ENCODE assay signal across 11 cellular contexts in the genomic region with DNA sequence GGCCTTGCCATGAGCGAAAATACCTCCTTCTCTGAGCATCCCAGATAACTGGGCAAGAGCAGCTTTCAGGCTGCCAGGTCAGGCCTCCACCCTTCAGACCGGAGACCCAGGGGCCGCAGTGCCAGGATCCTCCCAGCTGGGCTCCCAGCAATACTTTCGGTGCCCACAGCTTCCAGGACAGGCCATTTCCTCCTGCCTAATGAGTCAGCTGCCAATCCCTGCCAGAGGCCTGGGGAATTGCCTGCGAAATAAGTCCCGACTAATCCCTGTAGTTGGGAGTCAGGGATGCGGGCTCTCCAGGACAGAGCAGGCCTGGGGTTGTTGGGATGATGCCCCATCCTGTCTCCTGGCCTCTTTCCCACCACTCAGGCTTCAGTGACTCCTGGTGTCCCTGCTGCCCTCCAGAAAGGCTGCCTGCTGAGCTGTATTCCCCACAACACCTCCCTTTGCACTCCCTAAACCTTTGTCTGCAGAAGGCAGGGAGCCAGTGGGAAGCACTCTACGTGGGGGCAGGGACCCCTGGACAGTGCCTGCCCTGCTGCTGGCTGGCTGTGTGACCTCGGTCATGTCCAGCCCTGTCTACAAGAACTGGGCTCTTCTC.
DNase-seq lines count a peak whose midpoint lies in the region; ATAC-seq and TF ChIP-seq lines count a peak whose summit lies in the region.
"Had no signal": no experiment of that assay in that cellular context is flagged by ENCODE, and none has a peak within 500 bp of the region (broad histone marks: within the 10 kb centered on the region; RNA-seq: fewer than 3 reads in every experiment).

No MANE protein-coding gene starts in this region.

- H3K36me3 Mint-ChIP-seq in naive thymus-derived CD8-positive, alpha-beta T cell: no peaks in the 10 kb centered on the region

- no peak for TF ChIP-seq CTCF in mammary epithelial cell (conservative IDR thresholded peaks at IDR 0.05 in 1 of 2, IDR thresholded peaks at IDR 0.05 in 1 of 2; ENCODE audit: extremely low read depth in 1 of 2, insufficient read depth in 1 of 2, low read depth in 1 of 2, low read length in 2 of 2)

- peaks cover 0 to 4% (median 0%) of the 10 kb centered on the region in 5 donors for H3K27me3 Mint-ChIP-seq in naive thymus-derived CD8-positive, alpha-beta T cell

- H2AFZ ChIP-seq in mammary epithelial cell (ENCODE audit: low read depth, low read length): peak overlapping the region; percentile 81
- H2AFZ ChIP-seq: parathyroid adenoma had no signal

- no peaks in the 10 kb centered on the region for H4K20me1 ChIP-seq in mammary epithelial cell (ENCODE audit: insufficient read depth, low read length)

- in situ Hi-C loops in mammary epithelial cell (cut with MboI; ENCODE audit: low sequenced_read_pairs in 2 of 2): no loop called here

- H3K4me1 ChIP-seq in mammary epithelial cell (ENCODE audit: insufficient read depth, low read length): peaks cover 20% of the 10 kb centered on the region
- H3K4me1 ChIP-seq in aorta (ENCODE audit: control insufficient read depth in 1 of 2, insufficient read depth in 2 of 2, low read length in 2 of 2): no peaks in the 10 kb centered on the region
- H3K4me1 ChIP-seq: parathyroid adenoma had no signal

- H3K9ac ChIP-seq in mammary epithelial cell (ENCODE audit: insufficient read depth, low read length): no peak overlapping the region
- H3K9ac ChIP-seq: parathyroid adenoma had no signal

- H3K9me3 ChIP-seq in mammary epithelial cell (replicated peaks; ENCODE audit: insufficient read depth, low read length) (no peaks in the 10 kb centered on the region), aorta (ENCODE audit: control insufficient read depth, low read length) (no peaks in the 10 kb centered on the region)

- H3K27ac Mint-ChIP-seq in naive thymus-derived CD8-positive, alpha-beta T cell: no peak overlapping the region

- 0% methylated on average over 8 of the region's 9 CpGs for WGBS in mammary epithelial cell (ENCODE audit: low coverage, missing lambda C conversion rate)
- 2 to 10% methylated on average over 9 of the region's 9 CpGs for WGBS in aorta, 2 donors

- BruUV-seq in mammary epithelial cell (replicated peaks; lab: Mats Ljungman, UMichigan): no TSS peak

- CTCF ChIA-PET in mammary epithelial cell (lab: Charles Lee; ENCODE audit: low non-redundant PET): no interaction called here

- peak overlapping the region; percentile 18 for H3K4me2 ChIP-seq in mammary epithelial cell (ENCODE audit: insufficient read depth, low read depth, low read length)

- H3K27ac ChIP-seq in mammary epithelial cell (ENCODE audit: insufficient read depth, low read depth, low read length): no peak overlapping the region
- H3K27ac ChIP-seq in aorta (ENCODE audit: low read depth in 1 of 2, low read length in 2 of 2): peak overlapping the region; percentile 20 to 73
- H3K27ac ChIP-seq: parathyroid adenoma had no signal

- POLR2A ChIA-PET in naive thymus-derived CD8-positive, alpha-beta T cell (lab: Charles Lee): no interaction called here

- ATAC-seq in aorta (ENCODE audit: low FRiP score) (peak; percentile 67), GM19351 (IDR thresholded peaks at IDR 0.05; ENCODE audit: unreplicated experiment) (no peak)
- ATAC-seq in naive thymus-derived CD8-positive, alpha-beta T cell: no peak

- peak; percentile 15 for DNase-seq in HT-29 (ENCODE audit: low spot score)
- DNase-seq in mammary epithelial cell: peak; percentile 78
- peak; percentile 32 for DNase-seq in hepatic stellate cell (ENCODE audit: low spot score)
- DNase-seq in aorta: peak; percentile 84 to 90
- no peak for DNase-seq in naive thymus-derived CD8-positive, alpha-beta T cell
- no peak for DNase-seq in dedifferentiated amniotic fluid mesenchymal stem cell (ENCODE audit: extremely low spot score)
- DNase-seq: activated CD4-positive, alpha-beta T cell treated with anti-CD3 and anti-CD28 coated beads, Interleukin-2, amount 50 U/mL, for 48 hours; NCI-H1436; RPMI8226 had no signal

- no peak overlapping the region for H3K4me3 ChIP-seq in mammary epithelial cell (replicated peaks in 1 of 3; ENCODE audit: insufficient read depth in 1 of 3, low read depth in 2 of 3, low read length in 3 of 3)
- H3K4me3 ChIP-seq in aorta (ENCODE audit: low read length in 2 of 2): no peak overlapping the region

- peaks cover 0 to 2% (median 0%) of the 10 kb centered on the region in 4 donors for H3K4me1 Mint-ChIP-seq in naive thymus-derived CD8-positive, alpha-beta T cell

- no peaks in the 10 kb centered on the region for H3K79me2 ChIP-seq in mammary epithelial cell (ENCODE audit: insufficient read depth, low read length)
- H3K79me2 ChIP-seq: parathyroid adenoma had no signal

- intact Hi-C loops in mammary epithelial cell (cut with micrococcal nuclease) (no loop called here), aorta (cut with DNase I) (loop anchor here in 1 of 2 donors (5.0 kb wide), 1 partner anchor 73 kb away; no protein-coding TSS in a partner anchor)

- H3K4me3 Mint-ChIP-seq in naive thymus-derived CD8-positive, alpha-beta T cell: no peak overlapping the region

- H3K9me3 Mint-ChIP-seq in naive thymus-derived CD8-positive, alpha-beta T cell: no peaks in the 10 kb centered on the region

- H3K36me3 ChIP-seq in mammary epithelial cell (ENCODE audit: insufficient read depth, low read length): no peaks in the 10 kb centered on the region
- H3K36me3 ChIP-seq in aorta (ENCODE audit: control insufficient read depth in 1 of 2, insufficient read depth in 2 of 2, low read length in 1 of 2): no peaks in the 10 kb centered on the region

- H3K27me3 ChIP-seq in mammary epithelial cell (ENCODE audit: insufficient read depth, low read length) (no peaks in the 10 kb centered on the region), aorta (ENCODE audit: control insufficient read depth in 1 of 2, insufficient read depth in 2 of 2, low read length in 1 of 2) (no peaks in the 10 kb centered on the region)

- dilution Hi-C loops in mammary epithelial cell (cut with HindIII; ENCODE audit: low sequenced_read_pairs): no loop called here

Comparison
In these comparisons a context has a peak if more than half of its experiments do, and no peak if none do; other contexts are left out.
1. DNase-seq: peak in HT-29 (single experiment), mammary epithelial cell (single experiment), hepatic stellate cell (single experiment) and aorta (2 of 2); none in naive thymus-derived CD8-positive, alpha-beta T cell (0 of 10) and dedifferentiated amniotic fluid mesenchymal stem cell (single experiment).